1 cellular context compared by ENCODE assay signal in genomic region chr21:26177741-26178452, GRCh38.
TF ChIP-seq lines count a peak whose summit lies in the region.

No MANE protein-coding gene starts in this region.

TF ChIP-seq in WTC11, 78 proteins besides CTCF, POLR2A, EP300 and RAD21 (continued from another document):
- TF ChIP-seq CDX4 (CRISPR knock-in tag; IDR thresholded peaks at IDR 0.05; ENCODE audit: borderline replicate concordance) (no peak), ZMAT4 (CRISPR knock-in tag; IDR thresholded peaks at IDR 0.05) (no peak), HMGXB4 (CRISPR knock-in tag; IDR thresholded peaks at IDR 0.05) (no peak), SOX15 (CRISPR knock-in tag; IDR thresholded peaks at IDR 0.05) (no peak), USF1 (CRISPR knock-in tag; IDR thresholded peaks at IDR 0.05) (no peak), AFF4 (CRISPR knock-in tag; IDR thresholded peaks at IDR 0.05; ENCODE audit: borderline replicate concordance) (no peak), MLX (CRISPR knock-in tag; IDR thresholded peaks at IDR 0.05) (no peak), JAZF1 (CRISPR knock-in tag; IDR thresholded peaks at IDR 0.05) (no peak), ZNF121 (CRISPR knock-in tag; IDR thresholded peaks at IDR 0.05) (no peak), ZNF671 (CRISPR knock-in tag; IDR thresholded peaks at IDR 0.05) (no peak), IRF1 (CRISPR knock-in tag; IDR thresholded peaks at IDR 0.05) (no peak), ZSCAN18 (CRISPR knock-in tag; IDR thresholded peaks at IDR 0.05) (no peak)
